Comparison of ENCODE assay signal across 12 cellular contexts in the genomic region with DNA sequence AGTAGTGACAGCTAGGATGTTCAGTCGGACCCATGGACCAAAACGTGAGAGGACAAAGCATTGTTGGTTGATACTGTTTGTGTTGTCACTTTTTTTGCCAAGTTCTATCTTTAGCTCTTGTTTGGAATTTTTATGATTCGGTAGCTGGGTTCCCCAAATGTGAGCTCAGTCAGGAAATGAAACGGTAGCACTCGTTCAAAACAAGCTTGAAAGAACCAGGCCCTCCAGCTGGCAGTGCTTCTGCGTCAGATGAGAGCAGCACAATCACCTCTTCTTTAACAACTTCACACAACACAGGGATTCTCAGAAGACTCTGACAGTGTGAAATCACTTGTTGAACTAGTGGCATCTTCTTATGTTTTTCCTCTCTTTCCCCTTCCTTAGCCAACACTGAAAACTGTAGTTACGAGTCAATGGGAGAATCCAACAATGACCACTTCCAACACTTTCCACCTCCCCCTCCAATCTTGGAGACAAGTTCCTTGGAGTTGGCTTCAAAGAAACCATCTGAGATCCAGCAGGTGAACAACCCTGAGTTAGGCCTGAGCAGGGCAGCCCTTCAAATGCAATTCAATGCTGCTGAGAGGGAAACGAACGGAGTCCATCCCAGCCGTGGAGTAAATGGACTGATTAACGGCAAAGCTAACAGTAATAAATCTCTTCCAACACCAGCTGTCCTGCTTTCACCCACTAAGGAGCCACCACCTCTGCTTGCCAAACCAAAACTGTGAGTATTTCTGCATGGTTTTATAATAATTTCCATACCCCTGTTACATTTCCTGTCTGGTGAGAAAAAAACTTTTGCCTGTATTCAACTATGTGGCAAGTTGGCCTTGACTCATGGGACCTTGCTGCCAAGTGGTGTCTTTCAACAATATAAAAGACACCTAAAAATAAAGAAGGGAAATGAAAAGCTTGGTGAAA.
DNase-seq lines count a peak whose midpoint lies in the region; ATAC-seq and TF ChIP-seq lines count a peak whose summit lies in the region.
"Had no signal": no experiment of that assay in that cellular context is flagged by ENCODE, and none has a peak within 500 bp of the region (broad histone marks: within the 10 kb centered on the region; RNA-seq: fewer than 3 reads in every experiment).

No MANE protein-coding gene starts in this region.

- H3K4me3 Mint-ChIP-seq in activated naive CD4-positive, alpha-beta T cell treated with anti-CD3 and anti-CD28 coated beads for 36 hours = no peak overlapping the region
- no peak overlapping the region for H3K4me3 Mint-ChIP-seq in activated naive CD4-positive, alpha-beta T cell treated with anti-CD3 and anti-CD28 coated beads, Interleukin-2, amount 10 ng/mL, durations not matched to agents 7 days and 5 days
- H3K4me3 Mint-ChIP-seq: CD4-positive, CD25-positive, alpha-beta regulatory T cell; neural progenitor cell had no signal

- no peaks in the 10 kb centered on the region for H3K36me3 Mint-ChIP-seq in activated naive CD4-positive, alpha-beta T cell treated with anti-CD3 and anti-CD28 coated beads for 36 hours (ENCODE audit: low read depth)
- H3K36me3 Mint-ChIP-seq in activated naive CD4-positive, alpha-beta T cell treated with anti-CD3 and anti-CD28 coated beads, Interleukin-2, amount 10 ng/mL, durations not matched to agents 7 days and 5 days = no peaks in the 10 kb centered on the region
- H3K36me3 Mint-ChIP-seq: CD4-positive, CD25-positive, alpha-beta regulatory T cell had no signal

- peaks cover 10% of the 10 kb centered on the region for H3K4me1 Mint-ChIP-seq in activated naive CD4-positive, alpha-beta T cell treated with anti-CD3 and anti-CD28 coated beads for 36 hours (ENCODE audit: low read depth)
- H3K4me1 Mint-ChIP-seq in activated naive CD4-positive, alpha-beta T cell treated with anti-CD3 and anti-CD28 coated beads, Interleukin-2, amount 10 ng/mL, durations not matched to agents 7 days and 5 days = no peaks in the 10 kb centered on the region
- H3K4me1 Mint-ChIP-seq: CD4-positive, CD25-positive, alpha-beta regulatory T cell; neural progenitor cell had no signal

- peak; percentile 32 for DNase-seq in activated naive CD4-positive, alpha-beta T cell treated with anti-CD3 and anti-CD28 coated beads for 36 hours
- no peak for DNase-seq in activated naive CD4-positive, alpha-beta T cell treated with anti-CD3 and anti-CD28 coated beads, Interleukin-2, amount 10 ng/mL, durations not matched to agents 7 days and 5 days
- DNase-seq in brain microvascular endothelial cell (peak; percentile 30), aorta (peak; percentile 68 to 80)
- DNase-seq in stimulated activated CD4-positive, alpha-beta T cell treated with anti-CD3 and anti-CD28 coated beads, Interleukin-12 subunit alpha, Interleukin-12 subunit beta, amount 100 ng/mL, for 4 hours = no peak
- DNase-seq: activated CD4-positive, CD25-positive, alpha-beta regulatory T cell treated with anti-CD3 and anti-CD28 coated beads, Interleukin-2, amount 50 U/mL, for 72 hours; CD4-positive, CD25-positive, alpha-beta regulatory T cell; NCI-H526 had no signal

- H3K9me3 Mint-ChIP-seq in activated naive CD4-positive, alpha-beta T cell treated with anti-CD3 and anti-CD28 coated beads for 36 hours = no peaks in the 10 kb centered on the region
- H3K9me3 Mint-ChIP-seq in activated naive CD4-positive, alpha-beta T cell treated with anti-CD3 and anti-CD28 coated beads, Interleukin-2, amount 10 ng/mL, durations not matched to agents 7 days and 5 days = no peaks in the 10 kb centered on the region
- H3K9me3 Mint-ChIP-seq: CD4-positive, CD25-positive, alpha-beta regulatory T cell; neural progenitor cell had no signal

- peak overlapping the region; percentile 27 for H3K27ac ChIP-seq in brain microvascular endothelial cell
- H3K27ac ChIP-seq in mucosa of rectum (ENCODE audit: low read depth in 2 of 2, low read length in 2 of 2) = peak overlapping the region; percentile 14 to 41
- peak overlapping the region; percentile 96 for H3K27ac ChIP-seq in aorta (ENCODE audit: low read depth in 1 of 2, low read length in 2 of 2)
- H3K27ac ChIP-seq: neural progenitor cell had no signal

- H3K9me3 ChIP-seq in mucosa of rectum (ENCODE audit: control insufficient read depth in 2 of 2, low read length in 2 of 2) (no peaks in the 10 kb centered on the region), aorta (ENCODE audit: control insufficient read depth, low read length) (no peaks in the 10 kb centered on the region)

- 8 to 9% methylated on average over 11 of the region's 11 CpGs for WGBS in aorta, 2 donors

- H3K4me3 ChIP-seq in brain microvascular endothelial cell (ENCODE audit: low read depth, low read length) (no peak overlapping the region), mucosa of rectum (ENCODE audit: low read length in 2 of 2) (no peak overlapping the region), aorta (ENCODE audit: low read length in 2 of 2) (no peak overlapping the region)
- H3K4me3 ChIP-seq: neural progenitor cell had no signal

- intact Hi-C loops in activated naive CD4-positive, alpha-beta T cell treated with anti-CD3 and anti-CD28 coated beads for 36 hours (cut with micrococcal nuclease) = loop anchor here (1.0 to 10.0 kb wide), 4 partner anchors 157 to 527 kb away; no protein-coding TSS in a partner anchor
- intact Hi-C loops in aorta (cut with DNase I) = loop anchor here (2.0 to 10.0 kb wide), 11 partner anchors 53 to 303 kb away; a partner anchor contains a TSS

- CTCF ChIA-PET in activated naive CD4-positive, alpha-beta T cell treated with anti-CD3 and anti-CD28 coated beads for 36 hours (lab: Charles Lee) = interaction anchor here (0.6 kb wide), 1 partner anchor 363 kb away, joined by 4 read pairs; no protein-coding TSS in a partner anchor
- CTCF ChIA-PET in activated naive CD4-positive, alpha-beta T cell treated with anti-CD3 and anti-CD28 coated beads, Interleukin-2, amount 10 ng/mL, durations not matched to agents 7 days and 5 days (lab: Charles Lee) = interaction anchor here (0.8 to 7.6 kb wide), 7 partner anchors 8 to 221 kb away, joined by 3 to 67 read pairs (median 3); no protein-coding TSS in a partner anchor

- H3K4me1 ChIP-seq in mucosa of rectum (ENCODE audit: control insufficient read depth in 2 of 2, insufficient read depth in 2 of 2, low read length in 2 of 2) (peaks cover 0 to 6% of the 10 kb centered on the region in 2 donors), aorta (ENCODE audit: control insufficient read depth in 1 of 2, insufficient read depth in 2 of 2, low read length in 2 of 2) (peaks cover 4 to 5% of the 10 kb centered on the region in 2 donors)

- no peak overlapping the region for H3K9ac ChIP-seq in mucosa of rectum (ENCODE audit: low read depth in 1 of 2, low read length in 2 of 2)
- H3K9ac ChIP-seq: neural progenitor cell had no signal

- no peaks in the 10 kb centered on the region for H3K27me3 Mint-ChIP-seq in activated naive CD4-positive, alpha-beta T cell treated with anti-CD3 and anti-CD28 coated beads for 36 hours (ENCODE audit: low read depth)
- no peaks in the 10 kb centered on the region for H3K27me3 Mint-ChIP-seq in activated naive CD4-positive, alpha-beta T cell treated with anti-CD3 and anti-CD28 coated beads, Interleukin-2, amount 10 ng/mL, durations not matched to agents 7 days and 5 days

- no peaks in the 10 kb centered on the region for H3K27me3 ChIP-seq in brain microvascular endothelial cell (replicated peaks)
- H3K27me3 ChIP-seq in mucosa of rectum (ENCODE audit: control insufficient read depth in 2 of 2, insufficient read depth in 2 of 2, low read length in 2 of 2) = no peaks in the 10 kb centered on the region
- H3K27me3 ChIP-seq in aorta (ENCODE audit: control insufficient read depth in 1 of 2, insufficient read depth in 2 of 2, low read length in 1 of 2) = no peaks in the 10 kb centered on the region
- H3K27me3 ChIP-seq: neural progenitor cell had no signal

- peak overlapping the region; percentile 75 for H3K27ac Mint-ChIP-seq in activated naive CD4-positive, alpha-beta T cell treated with anti-CD3 and anti-CD28 coated beads for 36 hours
- no peak overlapping the region for H3K27ac Mint-ChIP-seq in activated naive CD4-positive, alpha-beta T cell treated with anti-CD3 and anti-CD28 coated beads, Interleukin-2, amount 10 ng/mL, durations not matched to agents 7 days and 5 days
- H3K27ac Mint-ChIP-seq: CD4-positive, CD25-positive, alpha-beta regulatory T cell; neural progenitor cell had no signal

- no peak for TF ChIP-seq CTCF in brain microvascular endothelial cell (IDR thresholded peaks at IDR 0.05; ENCODE audit: low read depth, low read length, missing control alignments)

- in situ Hi-C loops in brain microvascular endothelial cell (cut with HindIII; ENCODE audit: low pct_ligation_motif_present, low sequenced_read_pairs) = no loop called here

- ATAC-seq in aorta (ENCODE audit: low FRiP score) (peak; percentile 80), HG02884 (IDR thresholded peaks at IDR 0.05; ENCODE audit: unreplicated experiment) (no peak), GM18873 (IDR thresholded peaks at IDR 0.05; ENCODE audit: low FRiP score, unreplicated experiment) (no peak)

- no peaks in the 10 kb centered on the region for H3K36me3 ChIP-seq in brain microvascular endothelial cell (replicated peaks)
- H3K36me3 ChIP-seq in mucosa of rectum (ENCODE audit: control insufficient read depth in 2 of 2, insufficient read depth in 2 of 2, low read length in 2 of 2) = peaks cover 10 to 14% of the 10 kb centered on the region in 2 donors
- no peaks in the 10 kb centered on the region for H3K36me3 ChIP-seq in aorta (ENCODE audit: control insufficient read depth in 1 of 2, insufficient read depth in 2 of 2, low read length in 1 of 2)

Comparison
In these comparisons a context has a peak if more than half of its experiments do, and no peak if none do; other contexts are left out.
1. DNase-seq: peak in activated naive CD4-positive, alpha-beta T cell treated with anti-CD3 and anti-CD28 coated beads for 36 hours (single experiment), brain microvascular endothelial cell (single experiment) and aorta (2 of 2); none in activated naive CD4-positive, alpha-beta T cell treated with anti-CD3 and anti-CD28 coated beads, Interleukin-2, amount 10 ng/mL, durations not matched to agents 7 days and 5 days (single experiment) and stimulated activated CD4-positive, alpha-beta T cell treated with anti-CD3 and anti-CD28 coated beads, Interleukin-12 subunit alpha, Interleukin-12 subunit beta, amount 100 ng/mL, for 4 hours (single experiment).
2. H3K27ac ChIP-seq: peak in every context shown above with its lines; median percentile 96 in aorta; 28 in mucosa of rectum; 27 in brain microvascular endothelial cell.